10 cellular contexts compared by ENCODE assay signal in the genomic region with DNA sequence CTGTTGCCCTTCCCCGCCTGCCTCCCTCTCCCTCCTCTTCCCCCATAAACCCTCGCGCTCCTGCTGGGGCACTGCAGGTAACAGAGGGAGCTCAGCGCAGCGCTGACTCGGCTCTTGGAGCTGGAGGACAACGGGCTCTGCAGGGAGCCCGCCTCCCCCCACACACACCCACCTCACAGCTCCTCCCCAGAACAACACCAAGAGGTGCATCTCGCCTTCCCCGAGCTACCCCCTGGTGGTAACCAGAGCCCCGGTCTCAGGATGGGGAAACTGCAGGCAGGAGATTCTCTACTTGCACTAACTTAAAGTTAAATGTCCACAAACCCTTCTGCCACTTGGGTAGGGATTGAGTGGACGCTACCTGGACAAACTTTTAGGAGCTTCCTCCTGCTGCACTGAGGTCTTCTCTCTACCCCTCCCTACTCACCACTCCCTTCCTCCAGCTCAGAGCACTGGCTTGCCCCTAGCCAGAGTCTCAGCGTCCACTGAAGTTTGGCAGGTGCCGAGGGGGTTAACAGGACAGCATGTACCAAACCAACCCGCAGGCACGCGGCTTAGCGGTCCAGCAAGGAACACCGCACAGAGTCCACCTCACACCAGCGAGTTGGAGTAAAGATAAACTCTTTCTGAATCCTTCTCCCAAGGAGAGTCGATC. TPM values are rescaled to one million over a fixed set of nuclear protein-coding genes. Genes with fewer than 3 reads are reported as not detected.
DNase-seq lines count a peak whose midpoint lies in the region; ATAC-seq and TF ChIP-seq lines count a peak whose summit lies in the region.
"Had no signal": no experiment of that assay in that cellular context is flagged by ENCODE, and none has a peak within 500 bp of the region (broad histone marks: within the 10 kb centered on the region; RNA-seq: fewer than 3 reads in every experiment).

No MANE protein-coding gene starts in this region.

- WGBS in thyroid gland, 2 donors = 9 to 10% methylated on average over 20 to 21 of the region's 21 CpGs

- no peak overlapping the region for H3K27ac Mint-ChIP-seq in activated naive CD8-positive, alpha-beta T cell treated with anti-CD3 and anti-CD28 coated beads for 36 hours
- no peak overlapping the region for H3K27ac Mint-ChIP-seq in natural killer cell
- H3K27ac Mint-ChIP-seq: activated naive CD4-positive, alpha-beta T cell treated with anti-CD3 and anti-CD28 coated beads, Interleukin-2, amount 50 U/mL, for 72 hours had no signal

- H3K9me3 ChIP-seq in thyroid gland = no peaks in the 10 kb centered on the region
- H3K9me3 ChIP-seq: MG63 had no signal

- intact Hi-C loops in natural killer cell (cut with micrococcal nuclease) = no loop called here
- intact Hi-C loops in thyroid gland (cut with DNase I) = no loop called here

- no peaks in the 10 kb centered on the region for H3K9me3 Mint-ChIP-seq in activated naive CD8-positive, alpha-beta T cell treated with anti-CD3 and anti-CD28 coated beads for 36 hours
- H3K9me3 Mint-ChIP-seq in natural killer cell = no peaks in the 10 kb centered on the region
- H3K9me3 Mint-ChIP-seq: activated naive CD4-positive, alpha-beta T cell treated with anti-CD3 and anti-CD28 coated beads, Interleukin-2, amount 50 U/mL, for 72 hours had no signal

- H3K4me3 ChIP-seq in thyroid gland (replicated peaks in 1 of 3) = no peak overlapping the region
- H3K4me3 ChIP-seq: MG63 had no signal

- no peak for TF ChIP-seq EP300 in Ishikawa (IDR thresholded peaks at IDR 0.05; ENCODE audit: borderline replicate concordance)

- DNase-seq in NCI-H2227 (lab: John Stamatoyannopoulos, UW; ENCODE audit: unreplicated experiment) (peak; percentile 18), NCI-H2227 treated with DMSO at 0.1 percent for 48 hours (lab: John Stamatoyannopoulos, UW) (no peak), natural killer cell (no peak), GM13976 (ENCODE audit: low spot score) (no peak), thyroid gland (no peak)
- peak; percentile 39 for DNase-seq in activated naive CD8-positive, alpha-beta T cell treated with anti-CD3 and anti-CD28 coated beads for 36 hours
- DNase-seq: MG63 had no signal

- H3K4me1 Mint-ChIP-seq in activated naive CD8-positive, alpha-beta T cell treated with anti-CD3 and anti-CD28 coated beads for 36 hours = peaks cover 7% of the 10 kb centered on the region
- H3K4me1 Mint-ChIP-seq in natural killer cell = peaks cover 6 to 18% of the 10 kb centered on the region in 2 donors

- H3K27me3 Mint-ChIP-seq in activated naive CD8-positive, alpha-beta T cell treated with anti-CD3 and anti-CD28 coated beads for 36 hours = peaks cover 75% of the 10 kb centered on the region
- peaks cover 53 to 62% of the 10 kb centered on the region in 2 donors for H3K27me3 Mint-ChIP-seq in natural killer cell (ENCODE audit: low read depth in 2 of 2)

- H3K27me3 ChIP-seq in thyroid gland = peaks cover 6% of the 10 kb centered on the region

- in situ Hi-C loops in GM13976 (cut with MboI; ENCODE audit: low sequenced_read_pairs, unreplicated experiment) = no loop called here

- no peaks in the 10 kb centered on the region for H3K36me3 Mint-ChIP-seq in activated naive CD8-positive, alpha-beta T cell treated with anti-CD3 and anti-CD28 coated beads for 36 hours
- H3K36me3 Mint-ChIP-seq in natural killer cell = no peaks in the 10 kb centered on the region
- H3K36me3 Mint-ChIP-seq: activated naive CD4-positive, alpha-beta T cell treated with anti-CD3 and anti-CD28 coated beads, Interleukin-2, amount 50 U/mL, for 72 hours had no signal

- no peak overlapping the region for H3K27ac ChIP-seq in thyroid gland

- TF ChIP-seq RAD21 in Ishikawa (IDR thresholded peaks at IDR 0.05; ENCODE audit: low read depth) = no peak

- TF ChIP-seq CTCF in natural killer cell (IDR thresholded peaks at IDR 0.05) (no peak), GM13976 (IDR thresholded peaks at IDR 0.05; ENCODE audit: borderline replicate concordance, control extremely low read depth, extremely low read depth, insufficient read depth, missing control alignments) (no peak), thyroid gland (IDR thresholded peaks at IDR 0.05) (no peak)

- ATAC-seq in natural killer cell = peak; percentile 63 to 93 (median 85)
- ATAC-seq in HG02763 (IDR thresholded peaks at IDR 0.05; ENCODE audit: unreplicated experiment) = no peak

- H3K4me1 ChIP-seq in thyroid gland = peaks cover 5 to 17% of the 10 kb centered on the region in 2 donors

- no peak for TF ChIP-seq POLR2A in thyroid gland (IDR thresholded peaks at IDR 0.05)

- H3K4me3 Mint-ChIP-seq in activated naive CD8-positive, alpha-beta T cell treated with anti-CD3 and anti-CD28 coated beads for 36 hours = no peak overlapping the region
- H3K4me3 Mint-ChIP-seq in natural killer cell = no peak overlapping the region

- H3K36me3 ChIP-seq in thyroid gland = no peaks in the 10 kb centered on the region
- H3K36me3 ChIP-seq: MG63 had no signal

TF ChIP-seq in Ishikawa, 13 proteins besides CTCF, POLR2A, EP300 and RAD21:
- no peak for TF ChIP-seq EGR1 (IDR thresholded peaks at IDR 0.05)
- peak; percentile 60 for TF ChIP-seq ZBTB7A (IDR thresholded peaks at IDR 0.05; ENCODE audit: low read depth)

RNA-seq across cellular contexts. Expression of a gene that starts 4.0 kb away (rescaled TPM):
- under 1 TPM; 0.41 to 0.58 TPM for total RNA-seq in activated naive CD8-positive, alpha-beta T cell treated with anti-CD3 and anti-CD28 coated beads for 36 hours
- total RNA-seq in natural killer cell = under 1 TPM in 1 of 3 donors, not detected in 2; 0.33 TPM
- 10 to 100 TPM in 2 of 4 donors, 1 to 10 TPM in 2; 5.5 to 15.7 (median 10.5) TPM for total RNA-seq in thyroid gland

RNA-seq across cellular contexts. Expression of a gene that starts 19.8 kb away (rescaled TPM):
- not detected for total RNA-seq in activated naive CD8-positive, alpha-beta T cell treated with anti-CD3 and anti-CD28 coated beads for 36 hours
- not detected for total RNA-seq in natural killer cell
- under 1 TPM; 0.13 to 0.83 (median 0.31) TPM for total RNA-seq in thyroid gland

Comparison
In these comparisons a context has a peak if more than half of its experiments do, and no peak if none do; other contexts are left out.
1. DNase-seq: peak in NCI-H2227 (single experiment) and activated naive CD8-positive, alpha-beta T cell treated with anti-CD3 and anti-CD28 coated beads for 36 hours (single experiment); none in NCI-H2227 treated with DMSO at 0.1 percent for 48 hours (single experiment), natural killer cell (single experiment), GM13976 (single experiment) and thyroid gland (0 of 2).
2. RNA of a gene that starts 4.0 kb away (total RNA-seq): 5.5 to 15.7 TPM in thyroid gland; 0.41 to 0.58 TPM in activated naive CD8-positive, alpha-beta T cell treated with anti-CD3 and anti-CD28 coated beads for 36 hours and 0.33 TPM in natural killer cell; every median in the first group is over 4 times any median in the second.